16 cellular contexts compared by ENCODE assay signal in genomic region chr3:141537866-141538265, GRCh38.
"Had no signal": no experiment of that assay in that cellular context is flagged by ENCODE, and none has a peak within 500 bp of the region (broad histone marks: within the 10 kb centered on the region; RNA-seq: fewer than 3 reads in every experiment).

No MANE protein-coding gene starts in this region.

- H3K27ac Mint-ChIP-seq: activated CD4-positive, alpha-beta memory T cell treated with anti-CD3 and anti-CD28 coated beads for 36 hours; activated T-helper 2 cell treated with anti-CD3 and anti-CD28 coated beads, Interferon-gamma antibody, Interleukin-2, Interleukin-4, amounts not matched to agents 10 μg/mL and 5 μg/mL and 100 μg/mL, durations not matched to agents 14 hours and 24 hours and 36 hours; WTC11 had no signal

- H3K27ac ChIP-seq: body of pancreas, thyroid gland had no signal

- H3K9me3 ChIP-seq: body of pancreas, thyroid gland had no signal

- H3K27me3 Mint-ChIP-seq: activated CD4-positive, alpha-beta memory T cell treated with anti-CD3 and anti-CD28 coated beads for 36 hours; activated CD4-positive, alpha-beta T cell treated with anti-CD3 and anti-CD28 coated beads for 36 hours had no signal

- H3K4me1 ChIP-seq: body of pancreas, thyroid gland had no signal

- H3K4me3 ChIP-seq: body of pancreas, thyroid gland had no signal

- H3K4me3 Mint-ChIP-seq: activated CD4-positive, alpha-beta memory T cell treated with anti-CD3 and anti-CD28 coated beads for 36 hours; activated CD4-positive, alpha-beta T cell treated with anti-CD3 and anti-CD28 coated beads for 36 hours; WTC11 had no signal

- DNase-seq: activated CD4-positive, alpha-beta memory T cell treated with anti-CD3 and anti-CD28 coated beads for 36 hours; activated CD4-positive, alpha-beta T cell treated with anti-CD3 and anti-CD28 coated beads for 36 hours; activated naive CD4-positive, alpha-beta T cell treated with Interleukin-2 at 50 U/mL for 16 hours; body of pancreas; central memory CD4-positive, alpha-beta T cell; cortex of kidney; foreskin melanocyte; kidney; midbrain; retina; stimulated activated CD4-positive, alpha-beta T cell treated with anti-CD3 and anti-CD28 coated beads, Interleukin-1b, Interleukin-23, amount 100 ng/mL, for 48 hours; stimulated activated CD8-positive, alpha-beta memory T cell treated with anti-CD3 and anti-CD28 coated beads, Interleukin-4, amount 100 ng/mL, for 48 hours; stimulated activated naive CD4-positive, alpha-beta T cell treated with Interleukin-2 at 50 U/mL for 16 hours; thyroid gland had no signal

- H3K27me3 ChIP-seq: body of pancreas, thyroid gland had no signal

- H3K4me1 Mint-ChIP-seq: WTC11 had no signal
